ENCODE assay signal across 14 cellular contexts in genomic region chr12:55983229-55983849, GRCh38. TPM values are rescaled to one million over a fixed set of nuclear protein-coding genes. Genes with fewer than 3 reads are reported as not detected.
A peak's percentile ranks its signal among the peaks of the same experiment; 100 is the strongest.
DNase-seq lines count a peak whose midpoint lies in the region; TF ChIP-seq lines count a peak whose summit lies in the region.
"Had no signal": no experiment of that assay in that cellular context is flagged by ENCODE, and none has a peak within 500 bp of the region (broad histone marks: within the 10 kb centered on the region; RNA-seq: fewer than 3 reads in every experiment).

No MANE protein-coding gene starts in this region.

- H2AFZ ChIP-seq in OCI-LY7 (ENCODE audit: low read length): no peak overlapping the region

- CTCF ChIA-PET in OCI-LY7 (lab: Charles Lee; ENCODE audit: unreplicated experiment): interaction anchor here (0.7 kb wide), 1 partner anchor 159 kb away, joined by 3 read pairs; no protein-coding TSS in a partner anchor

- intact Hi-C loops in OCI-LY7 (cut with micrococcal nuclease; ENCODE audit: unreplicated experiment): no loop called here

- H3K36me3 ChIP-seq in OCI-LY7 (ENCODE audit: insufficient read depth, low read length): peaks cover 32% of the 10 kb centered on the region
- peaks cover 45% of the 10 kb centered on the region for H3K36me3 ChIP-seq in neutrophil

- H4K20me1 ChIP-seq in OCI-LY7 (ENCODE audit: insufficient read depth, low read length): no peaks in the 10 kb centered on the region

- POLR2A ChIA-PET in OCI-LY7 (lab: Charles Lee): interaction anchor here (0.6 to 4.2 kb wide), 11 partner anchors 8 to 254 kb away, joined by 3 to 32 read pairs (median 5); partner anchors contain the start of genes ORMDL2, RAB5B and SARNP

- peaks cover 28% of the 10 kb centered on the region for H3K4me1 ChIP-seq in OCI-LY7 (ENCODE audit: insufficient read depth, low read length, poor library complexity, severe bottlenecking)
- peaks cover 60 to 72% of the 10 kb centered on the region in 2 experiments for H3K4me1 ChIP-seq in neutrophil (ENCODE audit: control insufficient read depth in 1 of 2, insufficient read depth in 1 of 2, low read depth in 1 of 2, low read length in 1 of 2)

- peak overlapping the region; percentile 46 for H3K27ac ChIP-seq in OCI-LY7 (ENCODE audit: low read depth, low read length, poor library complexity, severe bottlenecking)
- peak overlapping the region; percentile 73 for H3K27ac ChIP-seq in neutrophil

- in situ Hi-C loops in G401 (cut with HindIII; ENCODE audit: low sequenced_read_pairs): no loop called here

- H3K9me3 ChIP-seq in OCI-LY7 (ENCODE audit: low read length) (no peaks in the 10 kb centered on the region), neutrophil (no peaks in the 10 kb centered on the region)
- H3K9me3 ChIP-seq: MG63 had no signal

- no peak overlapping the region for H3K4me3 ChIP-seq in OCI-LY7 (ENCODE audit: low read depth, low read length, poor library complexity, severe bottlenecking)
- H3K4me3 ChIP-seq in neutrophil (ENCODE audit: low read depth in 1 of 2, low read length in 1 of 2): no peak overlapping the region
- H3K4me3 ChIP-seq: MG63, smooth muscle cell had no signal

- no TSS peak for BruUV-seq in OCI-LY7 (replicated peaks; lab: Mats Ljungman, UMichigan)

- no peaks in the 10 kb centered on the region for H3K9me2 ChIP-seq in OCI-LY7 (ENCODE audit: insufficient read depth, low read length)

- peak overlapping the region; percentile 63 for H3K4me2 ChIP-seq in OCI-LY7 (ENCODE audit: low read length)
- H3K4me2 ChIP-seq: smooth muscle cell had no signal

- TF ChIP-seq CTCF in OCI-LY7 (conservative IDR thresholded peaks at IDR 0.05; ENCODE audit: low read length): no peak
- TF ChIP-seq CTCF in neutrophil (IDR thresholded peaks at IDR 0.05): no peak

- no peaks in the 10 kb centered on the region for H3K27me3 ChIP-seq in neutrophil
- H3K27me3 ChIP-seq: MG63 had no signal

- DNase-seq in SIG-M5 treated with dmso at 0.1 percent for 504 hours (lab: John Stamatoyannopoulos, UW; ENCODE audit: unreplicated experiment) (peak; percentile 61), SIG-M5 (lab: John Stamatoyannopoulos, UW) (no peak), OCI-LY7 (ENCODE audit: low spot score) (peak; percentile 27), G401 (ENCODE audit: low spot score) (no peak), AG08396 (ENCODE audit: low spot score) (no peak)
- DNase-seq: 8988T; activated gamma-delta T cell treated with Interleukin-2 at 50 U/mL for 16 hours; aorta; MG63; NCI-H2029 treated with DMSO at 0.1 percent for 48 hours; NCI-H524 treated with DMSO at 0.1 percent for 48 hours; stimulated activated naive CD4-positive, alpha-beta T cell had no signal

- H3K79me2 ChIP-seq in OCI-LY7 (ENCODE audit: insufficient read depth, low read depth, low read length): no peaks in the 10 kb centered on the region

RNA-seq across cellular contexts. Expression of gene RAB5B, which starts 9.5 kb away (rescaled TPM):
- total RNA-seq in OCI-LY7 (2014; rRNA removed; shearing (Covaris generic)): 21.6 and 21.8 TPM in 2 replicates
- 47.2 and 50.5 TPM in 2 replicates for total RNA-seq in OCI-LY7 (2022)
- total RNA-seq in G401 (2014; rRNA removed; shearing (Covaris generic)): 16.9 and 22.1 TPM in 2 replicates

RNA-seq across cellular contexts. Expression of gene SUOX, which starts 13.7 kb away (rescaled TPM):
- 2.5 and 2.7 TPM in 2 replicates for total RNA-seq in OCI-LY7 (2014; rRNA removed; shearing (Covaris generic))
- total RNA-seq in OCI-LY7 (2022): 6.4 and 7.4 TPM in 2 replicates
- total RNA-seq in G401 (2014; rRNA removed; shearing (Covaris generic)): 39.8 and 50.2 TPM in 2 replicates

RNA-seq across cellular contexts. Expression of gene CDK2, which starts 16.7 kb away (rescaled TPM):
- 57.8 and 68.1 TPM in 2 replicates for total RNA-seq in OCI-LY7 (2014; rRNA removed; shearing (Covaris generic))
- 80.9 and 81.4 TPM in 2 replicates for total RNA-seq in OCI-LY7 (2022)
- total RNA-seq in G401 (2014; rRNA removed; shearing (Covaris generic)): 44.7 and 52.3 TPM in 2 replicates

RNA-seq across cellular contexts. Expression of gene PMEL, which starts 17.5 kb away (rescaled TPM):
- total RNA-seq in OCI-LY7 (2014; rRNA removed; shearing (Covaris generic)): 0.49 and 1.4 TPM in 2 replicates
- total RNA-seq in OCI-LY7 (2022): 2.4 and 3.0 TPM in 2 replicates
- 22.2 and 27.9 TPM in 2 replicates for total RNA-seq in G401 (2014; rRNA removed; shearing (Covaris generic))

RNA-seq across cellular contexts. Expression of gene IKZF4, which starts 37.5 kb away (rescaled TPM):
- 0.90 and 1.3 TPM in 2 replicates for total RNA-seq in OCI-LY7 (2014; rRNA removed; shearing (Covaris generic))
- total RNA-seq in OCI-LY7 (2022): 6.0 and 8.8 TPM in 2 replicates
- 0.54 and 4.4 TPM in 2 replicates for total RNA-seq in G401 (2014; rRNA removed; shearing (Covaris generic))

Comparison
In these comparisons a context has a peak if more than half of its experiments do, and no peak if none do; other contexts are left out.
1. DNase-seq: peak in SIG-M5 treated with dmso at 0.1 percent for 504 hours (single experiment) and OCI-LY7 (single experiment); none in SIG-M5 (single experiment), G401 (single experiment) and AG08396 (single experiment).